9 cellular contexts compared by ENCODE assay signal in genomic region chr1:119140177-119141019, GRCh38. TPM values are rescaled to one million over a fixed set of nuclear protein-coding genes. Genes with fewer than 3 reads are reported as not detected.
A peak's percentile ranks its signal among the peaks of the same experiment; 100 is the strongest.
DNase-seq lines count a peak whose midpoint lies in the region; ATAC-seq and TF ChIP-seq lines count a peak whose summit lies in the region.
"Had no signal": no experiment of that assay in that cellular context is flagged by ENCODE, and none has a peak within 500 bp of the region (broad histone marks: within the 10 kb centered on the region; RNA-seq: fewer than 3 reads in every experiment).

Gene WARS2 (minus strand): TSS chr1:119140653. CDS start chr1:119140644, 9 bp downstream.

- DNase-seq in AG09309 (ENCODE audit: low read depth), result peak; percentile 92
- peak; percentile 97 for DNase-seq in NCI-H226
- DNase-seq in WTC11 (ENCODE audit: low spot score), result peak; percentile 94
- DNase-seq in central memory CD4-positive, alpha-beta T cell, result peak; percentile 97
- DNase-seq in inferior parietal cortex (ENCODE audit: extremely low spot score), result peak; percentile 99
- peak; percentile 98 for DNase-seq in spleen

- peak; percentile 4 for TF ChIP-seq CTCF in AG09309 (IDR thresholded peaks at IDR 0.05; ENCODE audit: control insufficient read depth, insufficient read depth, low read depth, low read length, missing control alignments)
- no peak for TF ChIP-seq CTCF in WTC11 (IDR thresholded peaks at IDR 0.05)
- TF ChIP-seq CTCF in spleen (IDR thresholded peaks at IDR 0.05 in 8 of 11, conservative IDR thresholded peaks at IDR 0.05 in 3 of 11), result peak in 3 of 11 experiments; percentile 22 to 38 (median 34)

- peak in 2 of 3 donors; percentile 64 to 65 for TF ChIP-seq POLR2A in spleen (IDR thresholded peaks at IDR 0.05)

- peak within 1 kb of the TSS; percentile 58 for H3K4me3 ChIP-seq in AG09309 (ENCODE audit: control insufficient read depth, low read depth, low read length)
- H3K4me3 ChIP-seq in spleen, result peak within 1 kb of the TSS; percentile 49 to 72 (median 58)

- CTCF ChIA-PET in WTC11 (lab: Charles Lee), result interaction anchor here (1.0 to 2.1 kb wide), 12 partner anchors 9 to 508 kb away, joined by 3 to 26 read pairs (median 4); partner anchors contain the start of gene ZNF697

- peaks cover 6 to 40% (median 29%) of the 10 kb centered on the region in 6 donors for H3K4me1 ChIP-seq in spleen

- H3K9me3 ChIP-seq in spleen, result no peaks in the 10 kb centered on the region

- POLR2A ChIA-PET in WTC11 (lab: Charles Lee), result interaction anchor here (0.6 to 1.2 kb wide), 4 partner anchors 9 to 146 kb away, joined by 3 to 11 read pairs (median 4); no protein-coding TSS in a partner anchor

- peaks cover 0 to 14% (median 0%) of the 10 kb centered on the region in 6 donors for H3K36me3 ChIP-seq in spleen

- WGBS in spleen, 5 donors, result 0 to 1% (median 0%) methylated on average over 50 of the region's 50 CpGs

- ATAC-seq in GM19023 (IDR thresholded peaks at IDR 0.05; ENCODE audit: unreplicated experiment), result peak; percentile 95
- peak; percentile 97 for ATAC-seq in HG03196 (IDR thresholded peaks at IDR 0.05; ENCODE audit: unreplicated experiment)
- peak; percentile 96 for ATAC-seq in WTC11

- H3K9me3 Mint-ChIP-seq in WTC11, result no peaks in the 10 kb centered on the region
- H3K9me3 Mint-ChIP-seq: T-helper 1 cell treated with Interleukin-12 subunit alpha and Interleukin-12 subunit beta and Interleukin-4 antibody, amounts not matched to agents 30 μg/mL and 1 μg/mL, for 36 hours had no signal

- H3K36me3 Mint-ChIP-seq in WTC11, result no peaks in the 10 kb centered on the region

- peak within 1 kb of the TSS; percentile 94 to 99 (median 96) for H3K27ac ChIP-seq in spleen

- H3K4me3 Mint-ChIP-seq in WTC11, result no peak within 1 kb of the TSS
- H3K4me3 Mint-ChIP-seq: T-helper 1 cell treated with Interleukin-12 subunit alpha and Interleukin-12 subunit beta and Interleukin-4 antibody, amounts not matched to agents 30 μg/mL and 1 μg/mL, for 36 hours had no signal

- H3K27ac Mint-ChIP-seq in WTC11, result no peak within 1 kb of the TSS
- H3K27ac Mint-ChIP-seq: T-helper 1 cell treated with Interleukin-12 subunit alpha and Interleukin-12 subunit beta and Interleukin-4 antibody, amounts not matched to agents 30 μg/mL and 1 μg/mL, for 36 hours had no signal

- H3K27me3 ChIP-seq in spleen (replicated peaks in 1 of 7), result no peaks in the 10 kb centered on the region

- H3K27me3 Mint-ChIP-seq in WTC11 (ENCODE audit: low read depth), result no peaks in the 10 kb centered on the region

- intact Hi-C loops in spleen (cut with DNase I; ENCODE audit: low total_unique reads), result no loop called here

- H3K4me1 Mint-ChIP-seq in WTC11, result peaks cover 10% of the 10 kb centered on the region

TF ChIP-seq in WTC11, 78 proteins besides CTCF, POLR2A, EP300 and RAD21 (continues in another document):
- TF ChIP-seq SP1 (CRISPR knock-in tag; conservative IDR thresholded peaks at IDR 0.05) (peak; percentile 71), ZNF423 (CRISPR knock-in tag; IDR thresholded peaks at IDR 0.05) (no peak), ZBTB43 (CRISPR knock-in tag; IDR thresholded peaks at IDR 0.05) (no peak), CREM (CRISPR knock-in tag; IDR thresholded peaks at IDR 0.05) (peak; percentile 85), ZNF671 (CRISPR knock-in tag; IDR thresholded peaks at IDR 0.05) (no peak), NR3C1 (CRISPR knock-in tag; conservative IDR thresholded peaks at IDR 0.05; ENCODE audit: low read depth) (no peak), KAT7 (CRISPR knock-in tag; IDR thresholded peaks at IDR 0.05; ENCODE audit: borderline replicate concordance) (no peak), E2F5 (CRISPR knock-in tag; IDR thresholded peaks at IDR 0.05) (0 out of 2 replicates have a peak, but pooled peaks have one; percentile 54), NR2C2 (CRISPR knock-in tag; IDR thresholded peaks at IDR 0.05) (no peak), NFYB (CRISPR knock-in tag; conservative IDR thresholded peaks at IDR 0.05; ENCODE audit: low read depth) (peak; percentile 48), ZNF532 (CRISPR knock-in tag; IDR thresholded peaks at IDR 0.05; ENCODE audit: borderline replicate concordance) (0 out of 2 replicates have a peak, but pooled peaks have one; percentile 64), ZNF317 (CRISPR knock-in tag; IDR thresholded peaks at IDR 0.05; ENCODE audit: borderline replicate concordance, low read depth) (no peak), MXD4 (CRISPR knock-in tag; IDR thresholded peaks at IDR 0.05; ENCODE audit: borderline replicate concordance) (no peak), RORB (CRISPR knock-in tag; IDR thresholded peaks at IDR 0.05) (no peak), SMAD3 (CRISPR knock-in tag; IDR thresholded peaks at IDR 0.05; ENCODE audit: borderline replicate concordance) (no peak), CREB1 (CRISPR knock-in tag; IDR thresholded peaks at IDR 0.05) (no peak), ZNF281 (CRISPR knock-in tag; IDR thresholded peaks at IDR 0.05) (peak; percentile 44; the same call in 1 of the 2 replicates), GABPB1 (CRISPR knock-in tag; IDR thresholded peaks at IDR 0.05) (peak; percentile 60), MAX (CRISPR knock-in tag; IDR thresholded peaks at IDR 0.05) (peak; percentile 90)

RNA-seq across cellular contexts. Expression of gene WARS2, which starts in this region (rescaled TPM):
- 9.3 to 12.2 TPM (median 9.7 TPM) in 3 replicates for total RNA-seq in WTC11 (2021)
- 10 to 100 TPM in 4 of 7 donors, 1 to 10 TPM in 3; 7.6 to 13.0 (median 10.5) TPM for total RNA-seq in spleen
- polyA plus RNA-seq in spleen, result 1 to 10 TPM; 2.9 to 4.4 (median 4.0) TPM

Comparison
In these comparisons a context has a peak if more than half of its experiments do, and no peak if none do; other contexts are left out.
1. Peak in every context shown above with its lines: DNase-seq, ATAC-seq, H3K4me3 ChIP-seq and H3K27ac ChIP-seq.